ENCODE assay signal across 12 cellular contexts in genomic region chr2:178485356-178485755, GRCh38.
A peak's percentile ranks its signal among the peaks of the same experiment; 100 is the strongest.
DNase-seq lines count a peak whose midpoint lies in the region; TF ChIP-seq lines count a peak whose summit lies in the region.
"Had no signal": no experiment of that assay in that cellular context is flagged by ENCODE, and none has a peak within 500 bp of the region (broad histone marks: within the 10 kb centered on the region; RNA-seq: fewer than 3 reads in every experiment).

No MANE protein-coding gene starts in this region.

- no peaks in the 10 kb centered on the region for H3K9me3 ChIP-seq in Loucy (ENCODE audit: insufficient read depth, low read depth, low read length)
- H3K9me3 ChIP-seq: BE2C had no signal

- H3K79me2 ChIP-seq in Loucy (ENCODE audit: insufficient read depth, low read length): peaks cover 96% of the 10 kb centered on the region

- no peak for TF ChIP-seq CTCF in Loucy (conservative IDR thresholded peaks at IDR 0.05; ENCODE audit: low read length)
- no peak for TF ChIP-seq CTCF in fibroblast of mammary gland (conservative IDR thresholded peaks at IDR 0.05; ENCODE audit: control insufficient read depth, insufficient read depth, low read depth, low read length)

- no peaks in the 10 kb centered on the region for H3K9me2 ChIP-seq in Loucy (replicated peaks; ENCODE audit: low read depth, low read length)

- no peak overlapping the region for H2AFZ ChIP-seq in Loucy (ENCODE audit: low read length)

- H3K4me2 ChIP-seq in Loucy (ENCODE audit: low read depth, low read length, poor library complexity, severe bottlenecking): peak overlapping the region; percentile 77
- H3K4me2 ChIP-seq: KMS-11 had no signal

- peaks cover 10% of the 10 kb centered on the region; the same call in 1 of the 2 replicates for H3K36me3 ChIP-seq in Loucy (ENCODE audit: insufficient read depth, low read length)
- H3K36me3 ChIP-seq: BE2C had no signal

- H3K4me1 ChIP-seq in Loucy (ENCODE audit: insufficient read depth, low read length, poor library complexity, severe bottlenecking): peaks cover 77% of the 10 kb centered on the region
- H3K4me1 ChIP-seq: BE2C had no signal

- peak; percentile 16 for DNase-seq in GM03348 (ENCODE audit: low spot score)
- DNase-seq in fibroblast of mammary gland (ENCODE audit: low read depth): peak; percentile 20
- no peak for DNase-seq in AML-193 (lab: John Stamatoyannopoulos, UW)
- no peak for DNase-seq in activated effector memory CD4-positive, alpha-beta T cell treated with Interleukin-2 at 50 U/mL for 16 hours
- no peak for DNase-seq in HuH-7 (ENCODE audit: low spot score)
- DNase-seq: CD4-positive, alpha-beta memory T cell; DND-41; GDM1; H7 had no signal

- no peaks in the 10 kb centered on the region; the same call in 1 of the 2 replicates for H3F3A ChIP-seq in Loucy (ENCODE audit: low read depth)

- H4K20me1 ChIP-seq in Loucy (ENCODE audit: insufficient read depth, low read length, poor library complexity, severe bottlenecking): peaks cover 65% of the 10 kb centered on the region

- no peaks in the 10 kb centered on the region for H3K27me3 ChIP-seq in Loucy (ENCODE audit: insufficient read depth, low read length, poor library complexity, severe bottlenecking)
- H3K27me3 ChIP-seq: BE2C had no signal

- H3K9ac ChIP-seq in Loucy (ENCODE audit: low read depth, low read length, poor library complexity, severe bottlenecking): peak overlapping the region; percentile 25
- H3K9ac ChIP-seq: KMS-11 had no signal

- H3K4me3 ChIP-seq in Loucy (ENCODE audit: low read length, poor library complexity, severe bottlenecking) (peak overlapping the region; percentile 90), fibroblast of mammary gland (ENCODE audit: control insufficient read depth, low read depth, low read length) (no peak overlapping the region)

Comparison
In these comparisons a context has a peak if more than half of its experiments do, and no peak if none do; other contexts are left out.
1. DNase-seq: peak in GM03348 (single experiment) and fibroblast of mammary gland (single experiment); none in AML-193 (0 of 2), activated effector memory CD4-positive, alpha-beta T cell treated with Interleukin-2 at 50 U/mL for 16 hours (single experiment) and HuH-7 (single experiment).